ENCODE assay signal across 9 cellular contexts in genomic region chr15:66707310-66708160, GRCh38. TPM values are rescaled to one million over a fixed set of nuclear protein-coding genes. Genes with fewer than 3 reads are reported as not detected.
DNase-seq lines count a peak whose midpoint lies in the region; ATAC-seq and TF ChIP-seq lines count a peak whose summit lies in the region.
"Had no signal": no experiment of that assay in that cellular context is flagged by ENCODE, and none has a peak within 500 bp of the region (broad histone marks: within the 10 kb centered on the region; RNA-seq: fewer than 3 reads in every experiment).

No MANE protein-coding gene starts in this region.

- H4K20me1 ChIP-seq in OCI-LY1 (ENCODE audit: insufficient read depth, low read length), result no peaks in the 10 kb centered on the region

- peaks cover 13% of the 10 kb centered on the region for H3K79me2 ChIP-seq in OCI-LY1 (ENCODE audit: insufficient read depth, low read length)

- H3K27me3 ChIP-seq in OCI-LY1 (ENCODE audit: insufficient read depth, low read length), result no peaks in the 10 kb centered on the region
- H3K27me3 ChIP-seq in foreskin keratinocyte, result peaks cover 40% of the 10 kb centered on the region

- no peaks in the 10 kb centered on the region for H3K9me3 ChIP-seq in OCI-LY1 (ENCODE audit: low read length)

- H3K9ac ChIP-seq in OCI-LY1 (ENCODE audit: low read length), result no peak overlapping the region

- H2AFZ ChIP-seq in OCI-LY1 (ENCODE audit: low read length), result no peak overlapping the region

- no peak for ATAC-seq in foreskin keratinocyte
- ATAC-seq in GM21390 (IDR thresholded peaks at IDR 0.05; ENCODE audit: unreplicated experiment), result no peak

- H3K4me1 ChIP-seq in OCI-LY1 (ENCODE audit: insufficient read depth, low read length, severe bottlenecking) (peaks cover 82% of the 10 kb centered on the region), foreskin keratinocyte (no peaks in the 10 kb centered on the region)

- H3K4me3 ChIP-seq in OCI-LY1 (ENCODE audit: low read depth, low read length, poor library complexity, severe bottlenecking), result no peak overlapping the region

- H3F3A ChIP-seq in OCI-LY1 (ENCODE audit: insufficient read depth, low read length), result no peaks in the 10 kb centered on the region

- H3K4me2 ChIP-seq in OCI-LY1 (ENCODE audit: low read length), result 0 out of 2 replicates have a peak overlapping the region, but pooled peaks have one; percentile 94

- H3K9me2 ChIP-seq in OCI-LY1 (ENCODE audit: low read depth, low read length), result no peaks in the 10 kb centered on the region

- H3K36me3 ChIP-seq in OCI-LY1 (ENCODE audit: insufficient read depth, low read length), result no peaks in the 10 kb centered on the region

- peak; percentile 20; the same call in 1 of the 2 replicates for TF ChIP-seq CTCF in OCI-LY1 (IDR thresholded peaks at IDR 0.05; ENCODE audit: low read length)
- TF ChIP-seq CTCF in foreskin keratinocyte (conservative IDR thresholded peaks at IDR 0.05), result peak; percentile 30

- DNase-seq in GM03348 (ENCODE audit: low spot score) (peak; percentile 69), foreskin keratinocyte (no peak), retina (peak; percentile 80), NCI-H2196 (lab: John Stamatoyannopoulos, UW; ENCODE audit: unreplicated experiment) (no peak), AML-193 (lab: John Stamatoyannopoulos, UW) (no peak)
- DNase-seq in activated CD4-positive, alpha-beta T cell treated with anti-CD3 and anti-CD28 coated beads, Interleukin-2, amount 50 U/mL, for 48 hours, result no peak
- DNase-seq: activated CD4-positive, CD25-positive, alpha-beta regulatory T cell had no signal

- peak overlapping the region; percentile 52 for H3K27ac ChIP-seq in OCI-LY1 (ENCODE audit: low read depth, low read length, poor library complexity, severe bottlenecking)
- no peak overlapping the region for H3K27ac ChIP-seq in foreskin keratinocyte

RNA-seq across cellular contexts. Expression of gene SMAD6, which starts 5.5 kb away (rescaled TPM):
- total RNA-seq in foreskin keratinocyte, result 0.10 TPM in 1 of 2 replicates, not detected in the other
- polyA plus RNA-seq in foreskin keratinocyte, result 0.02 and 0.03 TPM in 2 replicates

Comparison
In these comparisons a context has a peak if more than half of its experiments do, and no peak if none do; other contexts are left out.
1. DNase-seq: peak in GM03348 (single experiment) and retina (single experiment); none in foreskin keratinocyte (0 of 2), NCI-H2196 (single experiment), activated CD4-positive, alpha-beta T cell treated with anti-CD3 and anti-CD28 coated beads, Interleukin-2, amount 50 U/mL, for 48 hours (0 of 2) and AML-193 (0 of 2).